Comparison of ENCODE assay signal across 1 cellular context in the genomic region with DNA sequence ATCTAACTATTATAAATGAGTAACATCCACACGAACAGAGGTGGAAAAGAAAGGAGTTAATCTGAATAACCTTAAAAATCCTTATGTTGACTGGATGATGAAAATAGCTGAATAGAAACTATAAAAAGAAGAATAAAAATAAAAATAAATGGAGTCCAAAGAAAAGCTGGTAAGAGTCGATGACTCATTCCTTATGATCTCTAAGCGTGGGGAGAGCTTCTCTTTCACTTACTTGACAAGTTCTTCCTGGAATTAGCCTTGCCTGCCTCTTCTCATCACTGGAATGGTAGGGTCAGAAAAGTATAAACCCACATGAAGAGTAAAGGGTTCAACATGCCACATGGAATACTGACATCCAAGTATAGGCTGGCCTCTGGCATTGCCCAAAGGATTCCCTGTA.
TF ChIP-seq lines count a peak whose summit lies in the region.

No MANE protein-coding gene starts in this region.

TF ChIP-seq in GM23338, 12 proteins besides CTCF, POLR2A, EP300 and RAD21 (continued from another document):
- no peak for TF ChIP-seq EZH2phosphoT487 (IDR thresholded peaks at IDR 0.05; ENCODE audit: unreplicated experiment)
